1 cellular context compared by ENCODE assay signal in the genomic region with DNA sequence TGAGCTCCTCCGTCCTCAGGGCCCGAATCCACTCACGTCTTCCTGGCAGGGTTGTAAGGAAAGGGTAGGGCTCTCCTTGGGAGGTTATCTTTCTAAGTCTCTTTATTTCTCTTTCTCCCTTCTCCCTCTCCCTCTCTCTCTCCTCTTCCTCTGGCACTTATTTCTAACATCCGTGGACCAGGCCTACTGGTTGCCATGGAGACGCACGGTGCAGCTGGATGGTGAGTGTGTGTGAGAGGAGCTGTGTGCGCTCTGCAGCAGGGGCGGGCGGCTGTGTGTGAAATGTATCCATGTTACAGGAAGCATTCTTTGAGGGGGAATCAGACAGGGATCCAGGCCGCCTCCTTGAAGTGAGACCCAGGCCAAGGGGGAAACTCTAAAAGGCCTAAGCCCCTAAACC.
TF ChIP-seq lines count a peak whose summit lies in the region.

No MANE protein-coding gene starts in this region.

TF ChIP-seq in GM23338, 12 proteins besides CTCF, POLR2A, EP300 and RAD21 (continued from another document):
- TF ChIP-seq, protein P1, sequence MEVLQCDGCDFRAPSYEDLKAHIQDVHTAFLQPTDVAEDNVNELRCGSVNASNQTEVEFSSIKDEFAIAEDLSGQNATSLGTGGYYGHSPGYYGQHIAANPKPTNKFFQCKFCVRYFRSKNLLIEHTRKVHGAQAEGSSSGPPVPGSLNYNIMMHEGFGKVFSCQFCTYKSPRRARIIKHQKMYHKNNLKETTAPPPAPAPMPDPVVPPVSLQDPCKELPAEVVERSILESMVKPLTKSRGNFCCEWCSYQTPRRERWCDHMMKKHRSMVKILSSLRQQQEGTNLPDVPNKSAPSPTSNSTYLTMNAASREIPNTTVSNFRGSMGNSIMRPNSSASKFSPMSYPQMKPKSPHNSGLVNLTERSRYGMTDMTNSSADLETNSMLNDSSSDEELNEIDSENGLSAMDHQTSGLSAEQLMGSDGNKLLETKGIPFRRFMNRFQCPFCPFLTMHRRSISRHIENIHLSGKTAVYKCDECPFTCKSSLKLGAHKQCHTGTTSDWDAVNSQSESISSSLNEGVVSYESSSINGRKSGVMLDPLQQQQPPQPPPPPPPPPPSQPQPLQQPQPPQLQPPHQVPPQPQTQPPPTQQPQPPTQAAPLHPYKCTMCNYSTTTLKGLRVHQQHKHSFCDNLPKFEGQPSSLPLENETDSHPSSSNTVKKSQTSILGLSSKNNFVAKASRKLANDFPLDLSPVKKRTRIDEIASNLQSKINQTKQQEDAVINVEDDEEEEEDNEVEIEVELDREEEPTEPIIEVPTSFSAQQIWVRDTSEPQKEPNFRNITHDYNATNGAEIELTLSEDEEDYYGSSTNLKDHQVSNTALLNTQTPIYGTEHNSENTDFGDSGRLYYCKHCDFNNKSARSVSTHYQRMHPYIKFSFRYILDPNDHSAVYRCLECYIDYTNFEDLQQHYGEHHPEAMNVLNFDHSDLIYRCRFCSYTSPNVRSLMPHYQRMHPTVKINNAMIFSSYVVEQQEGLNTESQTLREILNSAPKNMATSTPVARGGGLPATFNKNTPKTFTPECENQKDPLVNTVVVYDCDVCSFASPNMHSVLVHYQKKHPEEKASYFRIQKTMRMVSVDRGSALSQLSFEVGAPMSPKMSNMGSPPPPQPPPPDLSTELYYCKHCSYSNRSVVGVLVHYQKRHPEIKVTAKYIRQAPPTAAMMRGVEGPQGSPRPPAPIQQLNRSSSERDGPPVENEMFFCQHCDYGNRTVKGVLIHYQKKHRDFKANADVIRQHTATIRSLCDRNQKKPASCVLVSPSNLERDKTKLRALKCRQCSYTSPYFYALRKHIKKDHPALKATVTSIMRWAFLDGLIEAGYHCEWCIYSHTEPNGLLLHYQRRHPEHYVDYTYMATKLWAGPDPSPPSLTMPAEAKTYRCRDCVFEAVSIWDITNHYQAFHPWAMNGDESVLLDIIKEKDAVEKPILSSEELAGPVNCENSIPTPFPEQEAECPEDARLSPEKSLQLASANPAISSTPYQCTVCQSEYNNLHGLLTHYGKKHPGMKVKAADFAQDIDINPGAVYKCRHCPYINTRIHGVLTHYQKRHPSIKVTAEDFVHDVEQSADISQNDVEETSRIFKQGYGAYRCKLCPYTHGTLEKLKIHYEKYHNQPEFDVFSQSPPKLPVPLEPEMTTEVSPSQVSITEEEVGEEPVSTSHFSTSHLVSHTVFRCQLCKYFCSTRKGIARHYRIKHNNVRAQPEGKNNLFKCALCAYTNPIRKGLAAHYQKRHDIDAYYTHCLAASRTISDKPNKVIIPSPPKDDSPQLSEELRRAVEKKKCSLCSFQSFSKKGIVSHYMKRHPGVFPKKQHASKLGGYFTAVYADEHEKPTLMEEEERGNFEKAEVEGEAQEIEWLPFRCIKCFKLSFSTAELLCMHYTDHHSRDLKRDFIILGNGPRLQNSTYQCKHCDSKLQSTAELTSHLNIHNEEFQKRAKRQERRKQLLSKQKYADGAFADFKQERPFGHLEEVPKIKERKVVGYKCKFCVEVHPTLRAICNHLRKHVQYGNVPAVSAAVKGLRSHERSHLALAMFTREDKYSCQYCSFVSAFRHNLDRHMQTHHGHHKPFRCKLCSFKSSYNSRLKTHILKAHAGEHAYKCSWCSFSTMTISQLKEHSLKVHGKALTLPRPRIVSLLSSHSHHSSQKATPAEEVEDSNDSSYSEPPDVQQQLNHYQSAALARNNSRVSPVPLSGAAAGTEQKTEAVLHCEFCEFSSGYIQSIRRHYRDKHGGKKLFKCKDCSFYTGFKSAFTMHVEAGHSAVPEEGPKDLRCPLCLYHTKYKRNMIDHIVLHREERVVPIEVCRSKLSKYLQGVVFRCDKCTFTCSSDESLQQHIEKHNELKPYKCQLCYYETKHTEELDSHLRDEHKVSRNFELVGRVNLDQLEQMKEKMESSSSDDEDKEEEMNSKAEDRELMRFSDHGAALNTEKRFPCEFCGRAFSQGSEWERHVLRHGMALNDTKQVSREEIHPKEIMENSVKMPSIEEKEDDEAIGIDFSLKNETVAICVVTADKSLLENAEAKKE (CRISPR knock-in tag; IDR thresholded peaks at IDR 0.05) = no peak
- TF ChIP-seq EZH2 (IDR thresholded peaks at IDR 0.05; ENCODE audit: low read depth, unreplicated experiment) (no peak), POLR2AphosphoS5 (IDR thresholded peaks at IDR 0.05; ENCODE audit: low read depth) (no peak; the same call in 1 of the 2 replicates), CREB1 (CRISPR knock-in tag; IDR thresholded peaks at IDR 0.05; ENCODE audit: low read depth) (no peak), JUNB (IDR thresholded peaks at IDR 0.05; ENCODE audit: unreplicated experiment) (no peak), EZH2phosphoT487 (IDR thresholded peaks at IDR 0.05; ENCODE audit: unreplicated experiment) (no peak), STAT1 (IDR thresholded peaks at IDR 0.05; ENCODE audit: unreplicated experiment) (no peak)
- TF ChIP-seq, protein P2, sequence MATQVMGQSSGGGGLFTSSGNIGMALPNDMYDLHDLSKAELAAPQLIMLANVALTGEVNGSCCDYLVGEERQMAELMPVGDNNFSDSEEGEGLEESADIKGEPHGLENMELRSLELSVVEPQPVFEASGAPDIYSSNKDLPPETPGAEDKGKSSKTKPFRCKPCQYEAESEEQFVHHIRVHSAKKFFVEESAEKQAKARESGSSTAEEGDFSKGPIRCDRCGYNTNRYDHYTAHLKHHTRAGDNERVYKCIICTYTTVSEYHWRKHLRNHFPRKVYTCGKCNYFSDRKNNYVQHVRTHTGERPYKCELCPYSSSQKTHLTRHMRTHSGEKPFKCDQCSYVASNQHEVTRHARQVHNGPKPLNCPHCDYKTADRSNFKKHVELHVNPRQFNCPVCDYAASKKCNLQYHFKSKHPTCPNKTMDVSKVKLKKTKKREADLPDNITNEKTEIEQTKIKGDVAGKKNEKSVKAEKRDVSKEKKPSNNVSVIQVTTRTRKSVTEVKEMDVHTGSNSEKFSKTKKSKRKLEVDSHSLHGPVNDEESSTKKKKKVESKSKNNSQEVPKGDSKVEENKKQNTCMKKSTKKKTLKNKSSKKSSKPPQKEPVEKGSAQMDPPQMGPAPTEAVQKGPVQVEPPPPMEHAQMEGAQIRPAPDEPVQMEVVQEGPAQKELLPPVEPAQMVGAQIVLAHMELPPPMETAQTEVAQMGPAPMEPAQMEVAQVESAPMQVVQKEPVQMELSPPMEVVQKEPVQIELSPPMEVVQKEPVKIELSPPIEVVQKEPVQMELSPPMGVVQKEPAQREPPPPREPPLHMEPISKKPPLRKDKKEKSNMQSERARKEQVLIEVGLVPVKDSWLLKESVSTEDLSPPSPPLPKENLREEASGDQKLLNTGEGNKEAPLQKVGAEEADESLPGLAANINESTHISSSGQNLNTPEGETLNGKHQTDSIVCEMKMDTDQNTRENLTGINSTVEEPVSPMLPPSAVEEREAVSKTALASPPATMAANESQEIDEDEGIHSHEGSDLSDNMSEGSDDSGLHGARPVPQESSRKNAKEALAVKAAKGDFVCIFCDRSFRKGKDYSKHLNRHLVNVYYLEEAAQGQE (IDR thresholded peaks at IDR 0.05; ENCODE audit: unreplicated experiment) = no peak
TF ChIP-seq in GM23338: peak in this region for 0.
